18 cellular contexts compared by ENCODE assay signal in genomic region chr15:66651913-66652642, GRCh38. TPM values are rescaled to one million over a fixed set of nuclear protein-coding genes. Genes with fewer than 3 reads are reported as not detected.
DNase-seq lines count a peak whose midpoint lies in the region; ATAC-seq and TF ChIP-seq lines count a peak whose summit lies in the region.
"Had no signal": no experiment of that assay in that cellular context is flagged by ENCODE, and none has a peak within 500 bp of the region (broad histone marks: within the 10 kb centered on the region; RNA-seq: fewer than 3 reads in every experiment).

No MANE protein-coding gene starts in this region.

- H3K27ac Mint-ChIP-seq in neural progenitor cell = peak overlapping the region; percentile 8
- no peak overlapping the region for H3K27ac Mint-ChIP-seq in activated CD8-positive, alpha-beta T cell treated with anti-CD3 and anti-CD28 coated beads, Interleukin-2, amount 10 ng/mL, durations not matched to agents 7 days and 5 days
- H3K27ac Mint-ChIP-seq: IgD-negative memory B cell had no signal

- peaks cover 10% of the 10 kb centered on the region for H3K27me3 Mint-ChIP-seq in neural progenitor cell (ENCODE audit: insufficient read depth, low read depth)
- peaks cover 11% of the 10 kb centered on the region for H3K27me3 Mint-ChIP-seq in activated CD8-positive, alpha-beta T cell treated with anti-CD3 and anti-CD28 coated beads, Interleukin-2, amount 10 ng/mL, durations not matched to agents 7 days and 5 days (ENCODE audit: low read depth)

- no peaks in the 10 kb centered on the region for H3K36me3 ChIP-seq in cardiac muscle cell
- H3K36me3 ChIP-seq in right atrium auricular region = no peaks in the 10 kb centered on the region
- H3K36me3 ChIP-seq in neural progenitor cell = no peaks in the 10 kb centered on the region
- H3K36me3 ChIP-seq: BLaER1 treated with 17β-estradiol and CSF1 and Interleukin-3, amounts not matched to agents 10 nM and 100 nM had no signal

- peaks cover 56% of the 10 kb centered on the region for H3K4me1 Mint-ChIP-seq in neural progenitor cell
- peaks cover 11% of the 10 kb centered on the region for H3K4me1 Mint-ChIP-seq in activated CD8-positive, alpha-beta T cell treated with anti-CD3 and anti-CD28 coated beads, Interleukin-2, amount 10 ng/mL, durations not matched to agents 7 days and 5 days (ENCODE audit: low read depth)

- H3K27ac ChIP-seq in cardiac muscle cell (peak overlapping the region; percentile 49), right atrium auricular region (no peak overlapping the region), neural progenitor cell (no peak overlapping the region)
- H3K27ac ChIP-seq: BLaER1 treated with 17β-estradiol and CSF1 and Interleukin-3, amounts not matched to agents 10 nM and 100 nM had no signal

- DNase-seq in cardiac muscle cell (ENCODE audit: low read depth in 1 of 2, low spot score in 1 of 2) (no peak), right atrium auricular region (ENCODE audit: low spot score) (no peak), left lobe of liver (ENCODE audit: low spot score) (peak; percentile 87), neural progenitor cell (ENCODE audit: low spot score) (no peak)
- no peak for DNase-seq in activated naive CD4-positive, alpha-beta T cell (lab: John Stamatoyannopoulos, UW)
- no peak for DNase-seq in activated CD8-positive, alpha-beta T cell treated with anti-CD3 and anti-CD28 coated beads, Interleukin-2, amount 10 ng/mL, durations not matched to agents 7 days and 5 days
- DNase-seq: DMS 273 treated with DMSO at 0.1 percent for 48 hours; GDM1; H7; NCI-H2029; NCI-H2171; NCI-H446; NK-92 treated with Interleukin-12 subunit alpha and Interleukin-12 subunit beta, amount 100 ng/mL, for 24 hours had no signal

- no peak for TF ChIP-seq CTCF in cardiac muscle cell (IDR thresholded peaks at IDR 0.05; ENCODE audit: low read depth, low read length)
- no peak for TF ChIP-seq CTCF in right atrium auricular region (IDR thresholded peaks at IDR 0.05)
- TF ChIP-seq CTCF in neural progenitor cell (IDR thresholded peaks at IDR 0.05) = no peak

- no peak overlapping the region for H2AFZ ChIP-seq in neural progenitor cell (replicated peaks)

- no peaks in the 10 kb centered on the region for H3K9me3 Mint-ChIP-seq in neural progenitor cell
- H3K9me3 Mint-ChIP-seq in activated CD8-positive, alpha-beta T cell treated with anti-CD3 and anti-CD28 coated beads, Interleukin-2, amount 10 ng/mL, durations not matched to agents 7 days and 5 days (ENCODE audit: insufficient read depth) = no peaks in the 10 kb centered on the region
- H3K9me3 Mint-ChIP-seq: IgD-negative memory B cell had no signal

- POLR2A ChIA-PET in activated CD8-positive, alpha-beta T cell treated with anti-CD3 and anti-CD28 coated beads, Interleukin-2, amount 10 ng/mL, durations not matched to agents 7 days and 5 days (lab: Charles Lee) = no interaction called here

- H3K36me3 Mint-ChIP-seq in neural progenitor cell = no peaks in the 10 kb centered on the region
- H3K36me3 Mint-ChIP-seq in activated CD8-positive, alpha-beta T cell treated with anti-CD3 and anti-CD28 coated beads, Interleukin-2, amount 10 ng/mL, durations not matched to agents 7 days and 5 days (ENCODE audit: low read depth) = no peaks in the 10 kb centered on the region
- H3K36me3 Mint-ChIP-seq: IgD-negative memory B cell had no signal

- no peaks in the 10 kb centered on the region for H3K9me3 ChIP-seq in cardiac muscle cell (ENCODE audit: low read depth)
- no peaks in the 10 kb centered on the region for H3K9me3 ChIP-seq in right atrium auricular region
- H3K9me3 ChIP-seq in neural progenitor cell (ENCODE audit: low read depth) = no peaks in the 10 kb centered on the region
- H3K9me3 ChIP-seq: BLaER1 treated with 17β-estradiol and CSF1 and Interleukin-3, amounts not matched to agents 10 nM and 100 nM had no signal

- no peaks in the 10 kb centered on the region for H4K20me1 ChIP-seq in neural progenitor cell (ENCODE audit: low read depth)
- H4K20me1 ChIP-seq: BLaER1 treated with 17β-estradiol and CSF1 and Interleukin-3, amounts not matched to agents 10 nM and 100 nM had no signal

- H3K4me3 Mint-ChIP-seq in neural progenitor cell = no peak overlapping the region
- H3K4me3 Mint-ChIP-seq in activated CD8-positive, alpha-beta T cell treated with anti-CD3 and anti-CD28 coated beads, Interleukin-2, amount 10 ng/mL, durations not matched to agents 7 days and 5 days = no peak overlapping the region
- H3K4me3 Mint-ChIP-seq: IgD-negative memory B cell had no signal

- no peaks in the 10 kb centered on the region for H3K79me2 ChIP-seq in neural progenitor cell (ENCODE audit: low read depth)

- H3K9ac ChIP-seq in neural progenitor cell = no peak overlapping the region
- H3K9ac ChIP-seq: BLaER1 treated with 17β-estradiol and CSF1 and Interleukin-3, amounts not matched to agents 10 nM and 100 nM had no signal

- ATAC-seq in left lobe of liver (peak; percentile 73), HG02981 (IDR thresholded peaks at IDR 0.05; ENCODE audit: unreplicated experiment) (no peak), GM19324 (IDR thresholded peaks at IDR 0.05; ENCODE audit: low FRiP score, unreplicated experiment) (no peak)
- ATAC-seq in activated CD8-positive, alpha-beta T cell treated with anti-CD3 and anti-CD28 coated beads, Interleukin-2, amount 10 ng/mL, durations not matched to agents 7 days and 5 days = no peak
- ATAC-seq: GM12878 had no signal

- H3K4me3 ChIP-seq in cardiac muscle cell (no peak overlapping the region), right atrium auricular region (no peak overlapping the region), neural progenitor cell (no peak overlapping the region)
- H3K4me3 ChIP-seq: BLaER1 treated with 17β-estradiol and CSF1 and Interleukin-3, amounts not matched to agents 10 nM and 100 nM; GM12878 had no signal

- CTCF ChIA-PET in activated CD8-positive, alpha-beta T cell treated with anti-CD3 and anti-CD28 coated beads, Interleukin-2, amount 10 ng/mL, durations not matched to agents 7 days and 5 days (lab: Charles Lee) = no interaction called here

- H3K4me2 ChIP-seq in neural progenitor cell = no peak overlapping the region
- H3K4me2 ChIP-seq: BLaER1 treated with 17β-estradiol and CSF1 and Interleukin-3, amounts not matched to agents 10 nM and 100 nM had no signal

- H3K4me1 ChIP-seq in cardiac muscle cell (ENCODE audit: low read depth) (peaks cover 53% of the 10 kb centered on the region), right atrium auricular region (peaks cover 0 to 44% of the 10 kb centered on the region in 2 donors), neural progenitor cell (peaks cover 50% of the 10 kb centered on the region)

- H3F3A ChIP-seq in neural progenitor cell (ENCODE audit: low read depth) = peaks cover 18% of the 10 kb centered on the region

- no peaks in the 10 kb centered on the region for H3K27me3 ChIP-seq in cardiac muscle cell
- no peaks in the 10 kb centered on the region for H3K27me3 ChIP-seq in right atrium auricular region
- no peaks in the 10 kb centered on the region for H3K27me3 ChIP-seq in neural progenitor cell

RNA-seq across cellular contexts. Expression of gene SMAD6, which starts 50.0 kb away (rescaled TPM):
- 232 and 274 TPM in 2 replicates for total RNA-seq in cardiac muscle cell
- 106 and 155 TPM in 2 replicates for polyA plus RNA-seq in cardiac muscle cell
- total RNA-seq in right atrium auricular region = 100 to 1,000 TPM in 1 of 2 donors, 10 to 100 TPM in 1; 20.8 to 104 TPM
- total RNA-seq in left lobe of liver = 16.2 TPM
- 3.4 and 9.4 TPM in 2 replicates for total RNA-seq in neural progenitor cell (ENCODE audit: low replicate concordance)
- 1 to 10 TPM in 1 of 2 experiments, under 1 TPM in 1; 0.97 to 1.2 TPM for total RNA-seq in activated CD8-positive, alpha-beta T cell treated with anti-CD3 and anti-CD28 coated beads, Interleukin-2, amount 10 ng/mL, durations not matched to agents 7 days and 5 days
- polyA plus RNA-seq: IgD-negative memory B cell had no signal
